12 cellular contexts compared by ENCODE assay signal in genomic region chr11:87926250-87926970, GRCh38.
A peak's percentile ranks its signal among the peaks of the same experiment; 100 is the strongest.
DNase-seq lines count a peak whose midpoint lies in the region.
"Had no signal": no experiment of that assay in that cellular context is flagged by ENCODE, and none has a peak within 500 bp of the region (broad histone marks: within the 10 kb centered on the region; RNA-seq: fewer than 3 reads in every experiment).

No MANE protein-coding gene starts in this region.

- no peak overlapping the region for H3K27ac ChIP-seq in HUES64 (ENCODE audit: low read depth, low read length)

- 0 out of 2 replicates have a peak overlapping the region, but pooled peaks have one; percentile 2 for H3K9ac ChIP-seq in HUES64 (ENCODE audit: low read depth, low read length)
- H3K9ac ChIP-seq in adipocyte (ENCODE audit: low read length): no peak overlapping the region

- no peaks in the 10 kb centered on the region for H3K9me3 ChIP-seq in HUES64 (ENCODE audit: insufficient read depth, low read depth, low read length)
- no peaks in the 10 kb centered on the region for H3K9me3 ChIP-seq in adipocyte (ENCODE audit: control insufficient read depth, low read length)

- DNase-seq in ELF-1 (ENCODE audit: low read depth, low spot score) (peak; percentile 50), adipocyte (ENCODE audit: low read depth) (peak; percentile 30), iris pigment epithelial cell (ENCODE audit: low read depth) (peak; percentile 81), DMS 273 (lab: John Stamatoyannopoulos, UW; ENCODE audit: unreplicated experiment) (no peak), cerebellar nuclear complex (lab: John Stamatoyannopoulos, UW) (no peak), HuH-7.5 (ENCODE audit: low spot score) (no peak)
- no peak for DNase-seq in stimulated activated naive CD4-positive, alpha-beta T cell treated with Interleukin-2 at 50 U/mL for 16 hours (lab: John Stamatoyannopoulos, UW)
- DNase-seq: activated CD4-positive, alpha-beta T cell treated with anti-CD3 and anti-CD28 coated beads, Interleukin-2, amount 10 ng/mL, durations not matched to agents 7 days and 5 days; CD4-positive, alpha-beta T cell; NCI-H146 had no signal

- H3K27me3 ChIP-seq in HUES64 (ENCODE audit: insufficient read depth, low read length) (no peaks in the 10 kb centered on the region), adipocyte (replicated peaks; ENCODE audit: control insufficient read depth, insufficient read depth, low read length) (no peaks in the 10 kb centered on the region)

- H3K4me3 ChIP-seq in HUES64 (ENCODE audit: low read length) (no peak overlapping the region), adipocyte (ENCODE audit: low read length) (no peak overlapping the region)
- H3K4me3 ChIP-seq: lung had no signal

- 50% methylated on average over 5 of the region's 5 CpGs for WGBS in HUES64

- H3K36me3 ChIP-seq in HUES64 (ENCODE audit: insufficient read depth, low read length): no peaks in the 10 kb centered on the region
- H3K36me3 ChIP-seq in adipocyte (ENCODE audit: control insufficient read depth, insufficient read depth, low read length, severe bottlenecking): no peaks in the 10 kb centered on the region

- H3K4me1 ChIP-seq in HUES64 (ENCODE audit: insufficient read depth, low read length): peaks cover 11% of the 10 kb centered on the region; the same call in 1 of the 2 replicates
- no peaks in the 10 kb centered on the region for H3K4me1 ChIP-seq in adipocyte (ENCODE audit: control insufficient read depth, insufficient read depth, low read length)

Comparison
In these comparisons a context has a peak if more than half of its experiments do, and no peak if none do; other contexts are left out.
1. DNase-seq: peak in ELF-1 (single experiment), adipocyte (single experiment) and iris pigment epithelial cell (single experiment); none in DMS 273 (single experiment), cerebellar nuclear complex (0 of 2), stimulated activated naive CD4-positive, alpha-beta T cell treated with Interleukin-2 at 50 U/mL for 16 hours (single experiment) and HuH-7.5 (single experiment).